In genomic region chr2:129877289-129877741, GRCh38 we compare ENCODE assay signal across 8 cellular contexts.
A peak's percentile ranks its signal among the peaks of the same experiment; 100 is the strongest.
DNase-seq lines count a peak whose midpoint lies in the region; ATAC-seq and TF ChIP-seq lines count a peak whose summit lies in the region.

No MANE protein-coding gene starts in this region.

- peaks cover 4% of the 10 kb centered on the region for H3K27me3 Mint-ChIP-seq in activated naive CD4-positive, alpha-beta T cell treated with anti-CD3 and anti-CD28 coated beads, Interleukin-2, amount 10 ng/mL, durations not matched to agents 7 days and 5 days
- H3K27me3 Mint-ChIP-seq in glutamatergic neuron (ENCODE audit: unreplicated experiment): peaks cover 9% of the 10 kb centered on the region

- H3K9me3 Mint-ChIP-seq in activated naive CD4-positive, alpha-beta T cell treated with anti-CD3 and anti-CD28 coated beads, Interleukin-2, amount 10 ng/mL, durations not matched to agents 7 days and 5 days: no peaks in the 10 kb centered on the region
- peaks cover 7% of the 10 kb centered on the region for H3K9me3 Mint-ChIP-seq in glutamatergic neuron (ENCODE audit: unreplicated experiment)

- peak overlapping the region; percentile 87 for H3K27ac Mint-ChIP-seq in activated naive CD4-positive, alpha-beta T cell treated with anti-CD3 and anti-CD28 coated beads, Interleukin-2, amount 10 ng/mL, durations not matched to agents 7 days and 5 days
- H3K27ac Mint-ChIP-seq in glutamatergic neuron (ENCODE audit: unreplicated experiment): peak overlapping the region; percentile 95

- H3K27ac ChIP-seq in substantia nigra (ENCODE audit: low read depth, low read length, poor library complexity, severe bottlenecking): peak overlapping the region; percentile 78

- no peak for TF ChIP-seq CTCF in glutamatergic neuron (IDR thresholded peaks at IDR 0.05; ENCODE audit: partially characterized antibody, unreplicated experiment)

- TF ChIP-seq RAD21 in Ishikawa (IDR thresholded peaks at IDR 0.05; ENCODE audit: low read depth): no peak

- TF ChIP-seq EP300 in Ishikawa (IDR thresholded peaks at IDR 0.05; ENCODE audit: borderline replicate concordance): no peak

- no peaks in the 10 kb centered on the region for H3K36me3 Mint-ChIP-seq in activated naive CD4-positive, alpha-beta T cell treated with anti-CD3 and anti-CD28 coated beads, Interleukin-2, amount 10 ng/mL, durations not matched to agents 7 days and 5 days
- no peaks in the 10 kb centered on the region for H3K36me3 Mint-ChIP-seq in glutamatergic neuron (ENCODE audit: unreplicated experiment)

- peak overlapping the region; percentile 90 for H3K4me3 Mint-ChIP-seq in activated naive CD4-positive, alpha-beta T cell treated with anti-CD3 and anti-CD28 coated beads, Interleukin-2, amount 10 ng/mL, durations not matched to agents 7 days and 5 days
- H3K4me3 Mint-ChIP-seq in glutamatergic neuron (ENCODE audit: unreplicated experiment): peak overlapping the region; percentile 97

- peaks cover 11% of the 10 kb centered on the region for H3K4me1 Mint-ChIP-seq in activated naive CD4-positive, alpha-beta T cell treated with anti-CD3 and anti-CD28 coated beads, Interleukin-2, amount 10 ng/mL, durations not matched to agents 7 days and 5 days
- peaks cover 6% of the 10 kb centered on the region for H3K4me1 Mint-ChIP-seq in glutamatergic neuron (ENCODE audit: low read depth, unreplicated experiment)

- DNase-seq in D341Med (ENCODE audit: low spot score): peak; percentile 79
- peak; percentile 72 for DNase-seq in SK-MEL-5 (ENCODE audit: low read depth, low spot score)
- DNase-seq in activated naive CD4-positive, alpha-beta T cell treated with anti-CD3 and anti-CD28 coated beads, Interleukin-2, amount 10 ng/mL, durations not matched to agents 7 days and 5 days: peak; percentile 90
- peak; percentile 93 for DNase-seq in glutamatergic neuron
- peak; percentile 39 to 96 (median 90) for DNase-seq in nucleus accumbens (lab: John Stamatoyannopoulos, UW)
- DNase-seq in substantia nigra (lab: John Stamatoyannopoulos, UW): peak; percentile 69 to 99 (median 89)

- in situ Hi-C loops in SK-MEL-5 (cut with HindIII; ENCODE audit: low pct_unique_long_range_greater_than_20kb, low sequenced_read_pairs): no loop called here

- ATAC-seq in GM21526 (IDR thresholded peaks at IDR 0.05; ENCODE audit: low FRiP score, unreplicated experiment): peak; percentile 74

- CTCF ChIA-PET in activated naive CD4-positive, alpha-beta T cell treated with anti-CD3 and anti-CD28 coated beads, Interleukin-2, amount 10 ng/mL, durations not matched to agents 7 days and 5 days (lab: Charles Lee): no interaction called here

TF ChIP-seq in Ishikawa, 13 proteins besides CTCF, POLR2A, EP300 and RAD21:
- no peak for TF ChIP-seq TAF1 (IDR thresholded peaks at IDR 0.05; ENCODE audit: low read depth)
- TF ChIP-seq YY1 (IDR thresholded peaks at IDR 0.05; ENCODE audit: low read depth): no peak
- TF ChIP-seq CEBPB (IDR thresholded peaks at IDR 0.05): no peak
- no peak for TF ChIP-seq REST (IDR thresholded peaks at IDR 0.05; ENCODE audit: low read depth)
- no peak for TF ChIP-seq FOXM1 (IDR thresholded peaks at IDR 0.05; ENCODE audit: borderline replicate concordance, low read depth)
- no peak; the same call in 1 of the 2 replicates for TF ChIP-seq ZBTB7A (IDR thresholded peaks at IDR 0.05; ENCODE audit: low read depth)
- no peak for TF ChIP-seq CREB1 (IDR thresholded peaks at IDR 0.05; ENCODE audit: low read depth)
- peak; percentile 96 for TF ChIP-seq USF1 (IDR thresholded peaks at IDR 0.05)

Comparison
In these comparisons a context has a peak if more than half of its experiments do, and no peak if none do; other contexts are left out.
1. Peak in every context shown above with its lines: DNase-seq, ATAC-seq and H3K27ac ChIP-seq.